Comparison of ENCODE assay signal across 18 cellular contexts in the genomic region with DNA sequence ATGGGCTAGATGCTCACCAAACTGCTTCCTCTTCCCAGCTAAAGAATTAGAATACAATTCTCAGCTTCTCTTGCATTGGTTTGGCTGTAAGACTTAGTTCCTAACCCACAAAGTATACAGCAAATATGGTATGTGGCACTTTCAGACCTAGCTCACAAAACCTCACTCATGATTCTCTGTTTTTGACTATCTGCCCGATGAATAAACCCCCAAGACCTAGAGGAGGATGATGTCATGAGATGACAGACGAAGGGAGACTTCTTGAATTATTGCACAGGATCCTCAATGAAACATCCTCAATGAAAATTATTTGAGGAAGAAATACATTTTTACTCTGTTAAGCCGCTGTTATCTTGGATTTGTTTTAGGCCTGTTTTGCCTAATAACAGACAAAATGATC. TPM values are rescaled to one million over a fixed set of nuclear protein-coding genes. Genes with fewer than 3 reads are reported as not detected.
DNase-seq lines count a peak whose midpoint lies in the region; ATAC-seq and TF ChIP-seq lines count a peak whose summit lies in the region.
"Had no signal": no experiment of that assay in that cellular context is flagged by ENCODE, and none has a peak within 500 bp of the region (broad histone marks: within the 10 kb centered on the region; RNA-seq: fewer than 3 reads in every experiment).

No MANE protein-coding gene starts in this region.

- TF ChIP-seq CTCF in AG04450 (IDR thresholded peaks at IDR 0.05; ENCODE audit: low read depth, low read length), result no peak
- TF ChIP-seq CTCF in endodermal cell (conservative IDR thresholded peaks at IDR 0.05), result no peak
- TF ChIP-seq CTCF in adrenal gland (IDR thresholded peaks at IDR 0.05), result no peak

- H3K27me3 ChIP-seq in AG04450 (ENCODE audit: control insufficient read depth, insufficient read depth, low read length), result no peaks in the 10 kb centered on the region
- no peaks in the 10 kb centered on the region for H3K27me3 ChIP-seq in CD8-positive, alpha-beta memory T cell (ENCODE audit: insufficient read depth, low read length, poor library complexity, severe bottlenecking)
- H3K27me3 ChIP-seq in endodermal cell (ENCODE audit: control insufficient read depth, insufficient read depth, low read length, poor library complexity, severe bottlenecking), result no peaks in the 10 kb centered on the region
- no peaks in the 10 kb centered on the region for H3K27me3 ChIP-seq in adrenal gland
- H3K27me3 ChIP-seq: colonic mucosa, testis had no signal

- intact Hi-C loops in adrenal gland (cut with DNase I), result no loop called here

- H3K9me3 Mint-ChIP-seq in CD8-positive, alpha-beta memory T cell, result no peaks in the 10 kb centered on the region
- H3K9me3 Mint-ChIP-seq in activated T-helper 17 cell treated with anti-CD3 and anti-CD28 coated beads, Interleukin-2, amount 50 U/mL, for 72 hours, result no peaks in the 10 kb centered on the region
- H3K9me3 Mint-ChIP-seq in endodermal cell, result no peaks in the 10 kb centered on the region
- H3K9me3 Mint-ChIP-seq: neural crest cell had no signal

- peak overlapping the region in 6 of 8 donors; percentile 19 to 85 (median 48) for H3K27ac Mint-ChIP-seq in CD8-positive, alpha-beta memory T cell
- peak overlapping the region; percentile 63 for H3K27ac Mint-ChIP-seq in activated T-helper 17 cell treated with anti-CD3 and anti-CD28 coated beads, Interleukin-2, amount 50 U/mL, for 72 hours
- H3K27ac Mint-ChIP-seq in endodermal cell, result peak overlapping the region; percentile 19

- H3K27me3 Mint-ChIP-seq in CD8-positive, alpha-beta memory T cell, result no peaks in the 10 kb centered on the region
- H3K27me3 Mint-ChIP-seq in activated T-helper 17 cell treated with anti-CD3 and anti-CD28 coated beads, Interleukin-2, amount 50 U/mL, for 72 hours, result no peaks in the 10 kb centered on the region
- no peaks in the 10 kb centered on the region for H3K27me3 Mint-ChIP-seq in endodermal cell (ENCODE audit: insufficient read depth)

- TF ChIP-seq POLR2A in adrenal gland (IDR thresholded peaks at IDR 0.05), result no peak

- H3K9me3 ChIP-seq in AG04450 (ENCODE audit: control insufficient read depth, insufficient read depth, low read length) (no peaks in the 10 kb centered on the region), endodermal cell (ENCODE audit: control insufficient read depth, low read length) (no peaks in the 10 kb centered on the region), adrenal gland (replicated peaks in 1 of 3) (no peaks in the 10 kb centered on the region)
- no peaks in the 10 kb centered on the region for H3K9me3 ChIP-seq in CD8-positive, alpha-beta memory T cell (ENCODE audit: low read length)
- H3K9me3 ChIP-seq: colonic mucosa, testis had no signal

- DNase-seq in AG04450 (ENCODE audit: low read depth, low spot score) (no peak), endodermal cell (no peak), NOMO-1 (lab: John Stamatoyannopoulos, UW; ENCODE audit: unreplicated experiment in 2 of 2) (no peak), adrenal gland (no peak), NCI-H187 (lab: John Stamatoyannopoulos, UW) (no peak)
- DNase-seq in CD8-positive, alpha-beta memory T cell, result no peak
- DNase-seq: amygdala; colonic mucosa; GDM1; left colon; NCI-H1436; NCI-H82; PC-9; stimulated activated CD4-positive, alpha-beta T cell treated with anti-CD3 and anti-CD28 coated beads, Interleukin-4, amount 100 ng/mL, for 4 hours; testis had no signal

- H3K4me1 Mint-ChIP-seq in CD8-positive, alpha-beta memory T cell, result peaks cover 31 to 71% (median 40%) of the 10 kb centered on the region in 3 donors
- H3K4me1 Mint-ChIP-seq in activated T-helper 17 cell treated with anti-CD3 and anti-CD28 coated beads, Interleukin-2, amount 50 U/mL, for 72 hours, result peaks cover 24% of the 10 kb centered on the region
- no peaks in the 10 kb centered on the region for H3K4me1 Mint-ChIP-seq in endodermal cell

- peak overlapping the region in 1 of 7 donors; percentile 69 for H3K4me3 Mint-ChIP-seq in CD8-positive, alpha-beta memory T cell
- H3K4me3 Mint-ChIP-seq in activated T-helper 17 cell treated with anti-CD3 and anti-CD28 coated beads, Interleukin-2, amount 50 U/mL, for 72 hours, result peak overlapping the region; percentile 50
- H3K4me3 Mint-ChIP-seq in endodermal cell, result no peak overlapping the region
- H3K4me3 Mint-ChIP-seq: neural crest cell had no signal

- CTCF ChIA-PET in AG04450 (lab: Charles Lee), result interaction anchor here (1.5 to 1.8 kb wide), 2 partner anchors 120 to 141 kb away, joined by 4 to 5 read pairs; no protein-coding TSS in a partner anchor
- CTCF ChIA-PET in CD8-positive, alpha-beta memory T cell (lab: Charles Lee), result no interaction called here

- POLR2A ChIA-PET in AG04450 (lab: Yijun Ruan, JAX), result interaction anchor here (1.5 kb wide), 1 partner anchor 14 kb away, joined by 4 read pairs; the partner anchor contains the start of gene CNOT1
- POLR2A ChIA-PET in CD8-positive, alpha-beta memory T cell (lab: Charles Lee), result interaction anchor here (0.7 kb wide), 1 partner anchor 12 kb away, joined by 8 read pairs; no protein-coding TSS in a partner anchor

- H3K27ac ChIP-seq in AG04450 (ENCODE audit: low read depth, low read length), result peak overlapping the region; percentile 75
- H3K27ac ChIP-seq in CD8-positive, alpha-beta memory T cell (ENCODE audit: low read depth, low read length), result no peak overlapping the region
- no peak overlapping the region for H3K27ac ChIP-seq in endodermal cell (ENCODE audit: low read depth, low read length)
- peak overlapping the region in 1 of 5 donors; percentile 10 for H3K27ac ChIP-seq in adrenal gland
- H3K27ac ChIP-seq: colonic mucosa, PC-9, testis had no signal

- H3K4me3 ChIP-seq in AG04450 (ENCODE audit: low read depth, low read length) (no peak overlapping the region), endodermal cell (ENCODE audit: low read length) (no peak overlapping the region), adrenal gland (no peak overlapping the region)
- no peak overlapping the region for H3K4me3 ChIP-seq in CD8-positive, alpha-beta memory T cell (ENCODE audit: low read length)
- H3K4me3 ChIP-seq: colonic mucosa, PC-9, testis had no signal

- H3K36me3 ChIP-seq in CD8-positive, alpha-beta memory T cell (ENCODE audit: insufficient read depth, low read length), result peaks cover 11% of the 10 kb centered on the region
- peaks cover 58% of the 10 kb centered on the region for H3K36me3 ChIP-seq in endodermal cell (ENCODE audit: control insufficient read depth, insufficient read depth, low read length)
- H3K36me3 ChIP-seq in adrenal gland (replicated peaks in 1 of 2), result peaks cover 0 to 32% of the 10 kb centered on the region in 2 donors

- peaks cover 4 to 59% (median 11%) of the 10 kb centered on the region in 3 donors for H3K36me3 Mint-ChIP-seq in CD8-positive, alpha-beta memory T cell
- H3K36me3 Mint-ChIP-seq in activated T-helper 17 cell treated with anti-CD3 and anti-CD28 coated beads, Interleukin-2, amount 50 U/mL, for 72 hours (ENCODE audit: low read depth), result peaks cover 91% of the 10 kb centered on the region
- H3K36me3 Mint-ChIP-seq in endodermal cell (ENCODE audit: low read depth), result peaks cover 40% of the 10 kb centered on the region

- 0 to 42% methylated on average over 1 to 2 of the region's 3 CpGs for WGBS in endodermal cell (ENCODE audit: insufficient coverage in 1 of 2, insufficient read length in 1 of 2), 2 experiments
- 40 to 69% (median 45%) methylated on average over 3 of the region's 3 CpGs for WGBS in adrenal gland, 4 donors

- H3K9ac ChIP-seq in endodermal cell (ENCODE audit: extremely low read depth, low read length, poor library complexity, severe bottlenecking), result no peak overlapping the region

- peaks cover 4% of the 10 kb centered on the region for H3K4me1 ChIP-seq in CD8-positive, alpha-beta memory T cell (ENCODE audit: insufficient read depth, low read length)
- H3K4me1 ChIP-seq in endodermal cell (ENCODE audit: control insufficient read depth, insufficient read depth, low read length), result no peaks in the 10 kb centered on the region
- peaks cover 9 to 19% of the 10 kb centered on the region in 2 donors for H3K4me1 ChIP-seq in adrenal gland (replicated peaks in 1 of 2)
- H3K4me1 ChIP-seq: colonic mucosa had no signal

- peak; percentile 97 for ATAC-seq in activated T-helper 17 cell treated with anti-CD3 and anti-CD28 coated beads, Interleukin-2, amount 50 U/mL, for 72 hours (replicated peaks)
- ATAC-seq in SK-N-SH treated with all-trans-retinoic acid at 6 μM for 48 hours, result no peak
- ATAC-seq: left colon had no signal

TF ChIP-seq in SK-N-SH treated with all-trans-retinoic acid at 6 μM for 48 hours, 23 proteins besides CTCF, POLR2A, EP300 and RAD21 (continues in another document):
- TF ChIP-seq PATZ1 (CRISPR knock-in tag; IDR thresholded peaks at IDR 0.05; ENCODE audit: borderline replicate concordance) (no peak), ZFP3 (CRISPR knock-in tag; IDR thresholded peaks at IDR 0.05) (no peak), ARNTL (CRISPR knock-in tag; IDR thresholded peaks at IDR 0.05; ENCODE audit: borderline replicate concordance, low read depth) (no peak)

RNA-seq across cellular contexts. Expression of gene CNOT1, which starts 14.3 kb away (rescaled TPM):
- 151 and 195 TPM in 2 replicates for polyA plus RNA-seq in AG04450 (2011; rRNA removed)
- 672 and 771 TPM in 2 replicates for polyA minus RNA-seq in AG04450 (2011; rRNA and poly(A)+ RNA removed)
- total RNA-seq in CD8-positive, alpha-beta memory T cell, result 100 to 1,000 TPM; 326 to 338 TPM
- 111 TPM for polyA plus RNA-seq in CD8-positive, alpha-beta memory T cell
- 100 to 1,000 TPM; 258 to 299 TPM for total RNA-seq in activated T-helper 17 cell treated with anti-CD3 and anti-CD28 coated beads, Interleukin-2, amount 50 U/mL, for 72 hours
- 100 to 1,000 TPM; 253 to 263 TPM for total RNA-seq in endodermal cell
- polyA plus RNA-seq in endodermal cell (2013, experiment 1 of 2), result 207 TPM
- polyA plus RNA-seq in endodermal cell (2013, experiment 2 of 2), result 191 TPM
- 100 to 1,000 TPM in 7 of 8 donors, 10 to 100 TPM in 1; 83.4 to 172 (median 155) TPM for total RNA-seq in adrenal gland
- 100 to 1,000 TPM in 1 of 3 donors, 10 to 100 TPM in 2; 40.9 to 189 (median 41.8) TPM for polyA plus RNA-seq in adrenal gland
